Comparison of ENCODE assay signal across 8 cellular contexts in the genomic region with DNA sequence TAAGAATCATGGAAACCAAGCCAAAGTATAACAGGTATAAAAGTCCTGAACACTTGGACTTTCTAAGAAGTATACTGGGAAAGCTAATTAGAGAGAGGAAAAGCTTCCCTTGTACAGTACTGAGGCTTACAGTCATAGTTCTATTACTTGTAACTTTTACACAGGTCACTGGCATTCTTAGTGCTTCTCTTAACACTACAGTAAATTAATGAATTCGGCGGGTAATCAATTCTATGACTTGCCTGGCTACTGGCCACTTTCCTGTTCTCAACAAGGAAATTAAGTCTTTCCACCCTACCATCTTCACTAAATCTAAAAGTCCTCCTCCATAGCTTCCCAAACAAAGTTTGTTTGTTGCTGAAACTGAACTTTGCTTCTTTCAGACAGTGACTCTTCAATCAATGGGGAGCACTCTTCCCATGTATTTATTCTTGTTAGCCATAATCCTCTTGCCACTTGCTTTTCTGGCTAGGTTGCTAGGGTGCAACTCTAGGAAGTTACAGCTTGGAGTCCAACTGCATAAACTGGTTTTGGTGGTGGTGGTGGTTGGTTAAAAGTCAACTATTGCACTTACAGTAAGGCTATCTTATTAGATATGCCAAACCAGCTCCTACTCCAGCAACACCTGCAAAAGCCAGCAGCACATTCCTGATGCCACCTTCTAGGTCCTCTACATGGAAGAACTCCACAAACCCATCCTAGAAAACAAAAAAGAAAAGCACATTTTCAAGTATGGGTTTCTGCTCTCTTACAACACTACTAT. TPM values are rescaled to one million over a fixed set of nuclear protein-coding genes. Genes with fewer than 3 reads are reported as not detected.
DNase-seq lines count a peak whose midpoint lies in the region; TF ChIP-seq lines count a peak whose summit lies in the region.

No MANE protein-coding gene starts in this region.

- peak overlapping the region; percentile 98 for H3K27ac ChIP-seq in A673 (ENCODE audit: low read depth, low read length, poor library complexity, severe bottlenecking)
- H3K27ac ChIP-seq in HUES64 (ENCODE audit: low read depth, low read length), result peak overlapping the region; percentile 15; the same call in 1 of the 2 replicates
- peak overlapping the region; percentile 89 for H3K27ac ChIP-seq in mammary epithelial cell (ENCODE audit: insufficient read depth, low read depth, low read length)

- H3K36me3 Mint-ChIP-seq in mesothelial cell of epicardium, result peaks cover 35% of the 10 kb centered on the region

- peaks cover 83% of the 10 kb centered on the region for H3K79me2 ChIP-seq in mammary epithelial cell (ENCODE audit: insufficient read depth, low read length)

- H3K9ac ChIP-seq in HUES64 (ENCODE audit: low read depth, low read length), result peak overlapping the region; percentile 99
- peak overlapping the region; percentile 100 for H3K9ac ChIP-seq in mammary epithelial cell (ENCODE audit: insufficient read depth, low read length)

- H3K4me1 ChIP-seq in A673 (ENCODE audit: insufficient read depth, low read length, poor library complexity, severe bottlenecking) (peaks cover 26% of the 10 kb centered on the region), HUES64 (ENCODE audit: insufficient read depth, low read length) (peaks cover 37% of the 10 kb centered on the region), mammary epithelial cell (ENCODE audit: insufficient read depth, low read length) (peaks cover 30% of the 10 kb centered on the region)

- H4K20me1 ChIP-seq in mammary epithelial cell (ENCODE audit: insufficient read depth, low read length), result peaks cover 26% of the 10 kb centered on the region

- peak overlapping the region; percentile 98 for H3K27ac Mint-ChIP-seq in mesothelial cell of epicardium

- 24% methylated on average over 2 of the region's 2 CpGs for WGBS in HUES64
- WGBS in mammary epithelial cell (ENCODE audit: low coverage, missing lambda C conversion rate), result 0% methylated on average over 2 of the region's 2 CpGs

- BruUV-seq in A673 (replicated peaks; lab: Mats Ljungman, UMichigan), result no TSS peak
- BruUV-seq in mammary epithelial cell (replicated peaks; lab: Mats Ljungman, UMichigan), result no TSS peak

- no peaks in the 10 kb centered on the region for H3K27me3 Mint-ChIP-seq in mesothelial cell of epicardium (ENCODE audit: low read depth)

- dilution Hi-C loops in mammary epithelial cell (cut with HindIII; ENCODE audit: low sequenced_read_pairs), result loop anchor here (10.0 kb wide), 1 partner anchor 62 kb away; a partner anchor contains a TSS

- no peak overlapping the region for H2AFZ ChIP-seq in mammary epithelial cell (ENCODE audit: low read depth, low read length)

- DNase-seq in A673 (ENCODE audit: low spot score) (no peak), mammary epithelial cell (no peak), mesothelial cell of epicardium (ENCODE audit: low spot score in 2 of 2, unreplicated experiment in 2 of 2) (no peak), activated gamma-delta T cell (lab: John Stamatoyannopoulos, UW) (no peak), NCI-H1105 (lab: John Stamatoyannopoulos, UW) (no peak), COR-L47 (lab: John Stamatoyannopoulos, UW) (no peak)
- DNase-seq in stimulated activated naive CD4-positive, alpha-beta T cell treated with Interleukin-2 at 50 U/mL for 16 hours (lab: John Stamatoyannopoulos, UW), result no peak

- peaks cover 45% of the 10 kb centered on the region for H3K4me1 Mint-ChIP-seq in mesothelial cell of epicardium

- no peaks in the 10 kb centered on the region for H3K9me3 Mint-ChIP-seq in mesothelial cell of epicardium

- in situ Hi-C loops in mammary epithelial cell (cut with MboI; ENCODE audit: low sequenced_read_pairs in 2 of 2), result no loop called here

- peak overlapping the region; percentile 98 for H3K4me3 Mint-ChIP-seq in mesothelial cell of epicardium

- H3K9me3 ChIP-seq in A673 (ENCODE audit: low read depth, low read length, poor library complexity, severe bottlenecking), result no peaks in the 10 kb centered on the region
- no peaks in the 10 kb centered on the region for H3K9me3 ChIP-seq in HUES64 (ENCODE audit: insufficient read depth, low read depth, low read length)
- no peaks in the 10 kb centered on the region for H3K9me3 ChIP-seq in mammary epithelial cell (replicated peaks; ENCODE audit: insufficient read depth, low read length)

- POLR2A ChIA-PET in A673 (lab: Charles Lee; ENCODE audit: low non-redundant PET), result interaction anchor here (0.7 kb wide), 1 partner anchor 9 kb away, joined by 4 read pairs; no protein-coding TSS in a partner anchor

- TF ChIP-seq CTCF in A673 (conservative IDR thresholded peaks at IDR 0.05; ENCODE audit: low read depth, low read length) (no peak), mammary epithelial cell (conservative IDR thresholded peaks at IDR 0.05 in 1 of 2, IDR thresholded peaks at IDR 0.05 in 1 of 2; ENCODE audit: extremely low read depth in 1 of 2, insufficient read depth in 1 of 2, low read depth in 1 of 2, low read length in 2 of 2) (no peak), mesothelial cell of epicardium (IDR thresholded peaks at IDR 0.05; ENCODE audit: unreplicated experiment) (no peak)

- peaks cover 64% of the 10 kb centered on the region for H3K36me3 ChIP-seq in A673 (ENCODE audit: insufficient read depth, low read length, poor library complexity, severe bottlenecking)
- H3K36me3 ChIP-seq in HUES64 (ENCODE audit: insufficient read depth, low read length), result peaks cover 68% of the 10 kb centered on the region
- H3K36me3 ChIP-seq in mammary epithelial cell (ENCODE audit: insufficient read depth, low read length), result peaks cover 46% of the 10 kb centered on the region

- intact Hi-C loops in A673 (cut with micrococcal nuclease; ENCODE audit: unreplicated experiment) (no loop called here), mammary epithelial cell (cut with micrococcal nuclease) (loop anchor here (1.0 to 5.0 kb wide), 3 partner anchors 16 to 236 kb away; a partner anchor contains a TSS)

- no peaks in the 10 kb centered on the region for H3K27me3 ChIP-seq in A673 (replicated peaks; ENCODE audit: insufficient read depth, low read depth, low read length, poor library complexity)
- no peaks in the 10 kb centered on the region for H3K27me3 ChIP-seq in HUES64 (ENCODE audit: insufficient read depth, low read length)
- no peaks in the 10 kb centered on the region for H3K27me3 ChIP-seq in mammary epithelial cell (ENCODE audit: insufficient read depth, low read length)

- peak overlapping the region; percentile 75 for H3K4me2 ChIP-seq in mammary epithelial cell (ENCODE audit: insufficient read depth, low read depth, low read length)

- peak overlapping the region; percentile 90 for H3K4me3 ChIP-seq in A673 (ENCODE audit: low read depth, low read length, poor library complexity, severe bottlenecking)
- peak overlapping the region; percentile 99 for H3K4me3 ChIP-seq in HUES64 (ENCODE audit: low read length)
- peak overlapping the region; percentile 77 to 97 (median 85) for H3K4me3 ChIP-seq in mammary epithelial cell (replicated peaks in 1 of 3; ENCODE audit: insufficient read depth in 1 of 3, low read depth in 2 of 3, low read length in 3 of 3)

- CTCF ChIA-PET in A673 (lab: Charles Lee), result no interaction called here
- CTCF ChIA-PET in mammary epithelial cell (lab: Charles Lee; ENCODE audit: low non-redundant PET), result no interaction called here

RNA-seq across cellular contexts. Expression of a gene that starts 2.4 kb away (rescaled TPM):
- total RNA-seq in A673 (2021) (123 and 163 TPM in 2 replicates), mammary epithelial cell (100 to 1,000 TPM; 289 to 455 TPM), mesothelial cell of epicardium (257 to 268 TPM (median 262 TPM) in 3 replicates)
- polyA plus RNA-seq in HUES64 (2013, experiment 1 of 2), result 126 TPM
- polyA plus RNA-seq in HUES64 (2013, experiment 2 of 2), result 126 TPM
- polyA plus RNA-seq in mammary epithelial cell, result 126 TPM
- 272 TPM for polyA minus RNA-seq in mammary epithelial cell

RNA-seq across cellular contexts. Expression of a gene that starts 27.8 kb away (rescaled TPM):
- total RNA-seq in A673 (2021) (0.31 TPM in 1 of 2 replicates, not detected in the other), mammary epithelial cell (10 to 100 TPM in 1 of 2 donors, 1 to 10 TPM in 1; 2.9 to 98.0 TPM), mesothelial cell of epicardium (16.1 to 18.0 TPM (median 16.6 TPM) in 3 replicates)
- polyA plus RNA-seq in HUES64 (2013, experiment 1 of 2), result 1.1 TPM
- polyA plus RNA-seq in HUES64 (2013, experiment 2 of 2), result 1.5 TPM
- 4.8 TPM for polyA plus RNA-seq in mammary epithelial cell
- 5.1 TPM for polyA minus RNA-seq in mammary epithelial cell

RNA-seq across cellular contexts. Expression of a gene that starts 52.4 kb away (rescaled TPM):
- total RNA-seq in A673 (2021), result 222 and 237 TPM in 2 replicates
- 173 TPM for polyA plus RNA-seq in HUES64 (2013, experiment 1 of 2)
- polyA plus RNA-seq in HUES64 (2013, experiment 2 of 2), result 161 TPM
- 100 to 1,000 TPM in 1 of 2 donors, 10 to 100 TPM in 1; 62.5 to 178 TPM for total RNA-seq in mammary epithelial cell
- polyA plus RNA-seq in mammary epithelial cell, result 114 TPM
- polyA minus RNA-seq in mammary epithelial cell, result 28.8 TPM
- total RNA-seq in mesothelial cell of epicardium, result 115 to 117 TPM (median 117 TPM) in 3 replicates

Comparison
In these comparisons a context has a peak if more than half of its experiments do, and no peak if none do; other contexts are left out.
1. H3K27ac ChIP-seq: peak in every context shown above with its lines; median percentile 98 in A673; 89 in mammary epithelial cell; 15 in HUES64.